In genomic region chr11:4072668-4073285, GRCh38 we compare ENCODE assay signal across 8 cellular contexts. TPM values are rescaled to one million over a fixed set of nuclear protein-coding genes. Genes with fewer than 3 reads are reported as not detected.
DNase-seq lines count a peak whose midpoint lies in the region; ATAC-seq, FAIRE-seq and TF ChIP-seq lines count a peak whose summit lies in the region.

No MANE protein-coding gene starts in this region.

- peak; percentile 88 for FAIRE-seq in endometrium (lab: Jason Lieb, UNC)

- H3K27me3 ChIP-seq in mesendoderm (ENCODE audit: insufficient read depth, low read length, poor library complexity): no peaks in the 10 kb centered on the region
- no peaks in the 10 kb centered on the region for H3K27me3 ChIP-seq in upper lobe of left lung

- ATAC-seq in HG02798 (IDR thresholded peaks at IDR 0.05; ENCODE audit: poor library complexity, unreplicated experiment) (peak; percentile 75), upper lobe of left lung (ENCODE audit: low FRiP score in 2 of 2) (peak; percentile 83 to 93), GM18505 (IDR thresholded peaks at IDR 0.05; ENCODE audit: unreplicated experiment) (no peak)

- H3K4me3 ChIP-seq in WI38 (ENCODE audit: low read depth, low read length) (no peak overlapping the region), mesendoderm (ENCODE audit: low read length) (no peak overlapping the region), upper lobe of left lung (no peak overlapping the region)

- no peak for TF ChIP-seq EP300 in upper lobe of left lung (IDR thresholded peaks at IDR 0.05)

- no peak overlapping the region for H3K4ac ChIP-seq in mesendoderm (ENCODE audit: low read depth, low read length)

- H3K18ac ChIP-seq in mesendoderm (ENCODE audit: low read length): no peak overlapping the region

- no peak overlapping the region for H2BK5ac ChIP-seq in mesendoderm (ENCODE audit: low read length)

- no peak overlapping the region for H2BK120ac ChIP-seq in mesendoderm (ENCODE audit: low read depth, low read length)

- no peak for TF ChIP-seq POLR2A in upper lobe of left lung (IDR thresholded peaks at IDR 0.05)
- TF ChIP-seq POLR2A in GM18505 (IDR thresholded peaks at IDR 0.05; ENCODE audit: borderline replicate concordance, extremely low read depth, insufficient read depth, insufficient read length): no peak

- H3K9me3 ChIP-seq in upper lobe of left lung: no peaks in the 10 kb centered on the region

- H3K56ac ChIP-seq in mesendoderm (ENCODE audit: low read length): no peak overlapping the region

- H3K4me2 ChIP-seq in mesendoderm (ENCODE audit: low read length): no peak overlapping the region

- H2BK15ac ChIP-seq in mesendoderm (replicated peaks; ENCODE audit: low read depth): no peak overlapping the region

- H3K4me1 ChIP-seq in mesendoderm (ENCODE audit: control insufficient read depth, low read depth, low read length): no peaks in the 10 kb centered on the region
- H3K4me1 ChIP-seq in upper lobe of left lung: peaks cover 0 to 11% (median 8%) of the 10 kb centered on the region in 4 donors

- H2AK5ac ChIP-seq in mesendoderm (ENCODE audit: low read length): no peak overlapping the region

- WGBS in mesendoderm (ENCODE audit: extremely low coverage, insufficient coverage, low lambda C conversion rate): no CpG with 5 or more reads among the region's 4 CpGs
- 5 to 8% methylated on average over 4 of the region's 4 CpGs for WGBS in upper lobe of left lung, 2 donors

- H3K79me2 ChIP-seq in mesendoderm (ENCODE audit: control insufficient read depth, insufficient read depth, low read length): no peaks in the 10 kb centered on the region

- no peak overlapping the region for H3K23ac ChIP-seq in mesendoderm (ENCODE audit: low read length)

- no peaks in the 10 kb centered on the region for H3K79me1 ChIP-seq in mesendoderm (ENCODE audit: low read length)

- H3K27ac ChIP-seq in mesendoderm (ENCODE audit: low read depth, low read length) (no peak overlapping the region), upper lobe of left lung (no peak overlapping the region)

- H4K8ac ChIP-seq in mesendoderm (ENCODE audit: low read depth, low read length): no peak overlapping the region

- DNase-seq in ELF-1 (ENCODE audit: low read depth, low spot score) (peak; percentile 70), NCI-H345 (lab: John Stamatoyannopoulos, UW) (peak; percentile 71), mesendoderm (peak; percentile 85), upper lobe of left lung (peak in 1 of 2 donors; percentile 60)

- H3K36me3 ChIP-seq in mesendoderm (ENCODE audit: control insufficient read depth, insufficient read depth, low read length) (no peaks in the 10 kb centered on the region), upper lobe of left lung (peaks cover 0 to 10% (median 6%) of the 10 kb centered on the region in 4 donors)

- H3K9ac ChIP-seq in mesendoderm (ENCODE audit: low read length): no peak overlapping the region

- no peak overlapping the region for H4K5ac ChIP-seq in mesendoderm (ENCODE audit: low read length)

- TF ChIP-seq CTCF in WI38 (IDR thresholded peaks at IDR 0.05; ENCODE audit: low read depth, low read length) (peak; percentile 54), upper lobe of left lung (IDR thresholded peaks at IDR 0.05) (peak; percentile 80 to 93 (median 88))

RNA-seq across cellular contexts. Expression of gene RRM1, which starts 21.8 kb away (rescaled TPM):
- polyA plus RNA-seq in mesendoderm (2013, experiment 1 of 2): 76.0 TPM
- polyA plus RNA-seq in mesendoderm (2013, experiment 2 of 2): 75.9 TPM
- total RNA-seq in upper lobe of left lung: 10 to 100 TPM in 5 of 6 donors, 1 to 10 TPM in 1; 9.8 to 30.5 (median 25.4) TPM
